In genomic region chr2:132037527-132038178, GRCh38 we compare ENCODE assay signal across 8 cellular contexts.
DNase-seq lines count a peak whose midpoint lies in the region; ATAC-seq and TF ChIP-seq lines count a peak whose summit lies in the region.

No MANE protein-coding gene starts in this region.

- H3K36me3 Mint-ChIP-seq in Caco-2 (ENCODE audit: insufficient read depth, unreplicated experiment) = no peaks in the 10 kb centered on the region
- H3K36me3 Mint-ChIP-seq in endothelial cell (ENCODE audit: low read depth, unreplicated experiment) = no peaks in the 10 kb centered on the region
- H3K36me3 Mint-ChIP-seq in nephron (ENCODE audit: low read depth) = peaks cover 4% of the 10 kb centered on the region

- H3K79me2 ChIP-seq in MM.1S (ENCODE audit: low read length) = no peaks in the 10 kb centered on the region

- no peaks in the 10 kb centered on the region for H3K9me2 ChIP-seq in MM.1S (replicated peaks; ENCODE audit: insufficient read depth, low read length)

- H2AFZ ChIP-seq in MM.1S (ENCODE audit: low read length) = peak overlapping the region; percentile 83

- H3F3A ChIP-seq in MM.1S (ENCODE audit: insufficient read depth, low read length) = no peaks in the 10 kb centered on the region

- no TSS peak for BruUV-seq in Caco-2 (replicated peaks; lab: Mats Ljungman, UMichigan)

- H3K4me1 Mint-ChIP-seq in Caco-2 (ENCODE audit: low read depth, unreplicated experiment) (no peaks in the 10 kb centered on the region), endothelial cell (ENCODE audit: unreplicated experiment) (no peaks in the 10 kb centered on the region), nephron (peaks cover 5% of the 10 kb centered on the region)

- CTCF ChIA-PET in Caco-2 (lab: Charles Lee) = no interaction called here

- H3K36me3 ChIP-seq in Caco-2 (ENCODE audit: control insufficient read depth, insufficient read depth, low read length) (no peaks in the 10 kb centered on the region), MM.1S (replicated peaks; ENCODE audit: insufficient read depth, low read length) (no peaks in the 10 kb centered on the region)

- peak overlapping the region; percentile 51 for H3K4me3 Mint-ChIP-seq in Caco-2 (ENCODE audit: unreplicated experiment)
- H3K4me3 Mint-ChIP-seq in endothelial cell (ENCODE audit: unreplicated experiment) = peak overlapping the region; percentile 70
- peak overlapping the region; percentile 82 to 87 (median 83) for H3K4me3 Mint-ChIP-seq in nephron

- H3K27ac Mint-ChIP-seq in Caco-2 (ENCODE audit: unreplicated experiment) = no peak overlapping the region
- no peak overlapping the region for H3K27ac Mint-ChIP-seq in endothelial cell (ENCODE audit: unreplicated experiment)
- no peak overlapping the region for H3K27ac Mint-ChIP-seq in nephron

- intact Hi-C loops in Caco-2 (cut with micrococcal nuclease; ENCODE audit: unreplicated experiment) = no loop called here

- H3K27me3 Mint-ChIP-seq in Caco-2 (ENCODE audit: insufficient read depth, unreplicated experiment) = peaks cover 9% of the 10 kb centered on the region
- peaks cover 7% of the 10 kb centered on the region for H3K27me3 Mint-ChIP-seq in endothelial cell (ENCODE audit: unreplicated experiment)
- H3K27me3 Mint-ChIP-seq in nephron (ENCODE audit: low read depth) = peaks cover 56% of the 10 kb centered on the region

- H3K27me3 ChIP-seq in Caco-2 (replicated peaks; ENCODE audit: control insufficient read depth, insufficient read depth, low read length) = no peaks in the 10 kb centered on the region
- peaks cover 3% of the 10 kb centered on the region; the same call in 1 of the 2 replicates for H3K27me3 ChIP-seq in MM.1S (replicated peaks; ENCODE audit: insufficient read depth, low read length)

- TF ChIP-seq CTCF in Caco-2 (IDR thresholded peaks at IDR 0.05; ENCODE audit: insufficient read depth in 1 of 2, low read depth in 1 of 2, low read length in 1 of 2, severe bottlenecking in 1 of 2, unreplicated experiment in 1 of 2) (no peak), MM.1S (IDR thresholded peaks at IDR 0.05; ENCODE audit: low read length) (peak; percentile 33), endothelial cell (IDR thresholded peaks at IDR 0.05; ENCODE audit: unreplicated experiment) (no peak), nephron (IDR thresholded peaks at IDR 0.05; ENCODE audit: unreplicated experiment in 3 of 3) (no peak)

- H3K9me3 Mint-ChIP-seq in Caco-2 (ENCODE audit: unreplicated experiment) (no peaks in the 10 kb centered on the region), endothelial cell (ENCODE audit: unreplicated experiment) (no peaks in the 10 kb centered on the region), nephron (peaks cover 2% of the 10 kb centered on the region)

- H3K9ac ChIP-seq in MM.1S (ENCODE audit: low read length) = peak overlapping the region; percentile 70; the same call in 1 of the 2 replicates

- no peaks in the 10 kb centered on the region for H3K4me1 ChIP-seq in Caco-2
- H3K4me1 ChIP-seq in MM.1S (ENCODE audit: low read length) = no peaks in the 10 kb centered on the region

- ATAC-seq in GM18870 (IDR thresholded peaks at IDR 0.05; ENCODE audit: unreplicated experiment) = no peak

- POLR2A ChIA-PET in Caco-2 (lab: Charles Lee) = no interaction called here

- H3K4me3 ChIP-seq in Caco-2 (ENCODE audit: low read depth, low read length) = peak overlapping the region; percentile 21
- H3K4me3 ChIP-seq in MM.1S (ENCODE audit: low read length) = peak overlapping the region; percentile 66

- H4K20me1 ChIP-seq in MM.1S (ENCODE audit: insufficient read depth, low read length) = no peaks in the 10 kb centered on the region

- H3K27ac ChIP-seq in MM.1S (ENCODE audit: low read length) = no peak overlapping the region

- no peak for DNase-seq in Caco-2
- peak; percentile 68 for DNase-seq in MM.1S
- DNase-seq in endothelial cell (ENCODE audit: low spot score) = peak; percentile 52
- no peak for DNase-seq in NK-92 treated with Interleukin-12 subunit alpha and Interleukin-12 subunit beta, amount 100 ng/mL, for 24 hours (lab: John Stamatoyannopoulos, UW)
- DNase-seq in stimulated activated CD4-positive, alpha-beta T cell treated with anti-CD3 and anti-CD28 coated beads, Interleukin-2, amount 100 ng/mL, for 24 hours = no peak
- DNase-seq in NCI-H1436 (lab: John Stamatoyannopoulos, UW) = no peak

- H3K9me3 ChIP-seq in Caco-2 (no peaks in the 10 kb centered on the region), MM.1S (replicated peaks; ENCODE audit: insufficient read depth, low read length) (no peaks in the 10 kb centered on the region)

- H3K4me2 ChIP-seq in MM.1S (ENCODE audit: low read depth, low read length) = peak overlapping the region; percentile 52; the same call in 1 of the 2 replicates

Comparison
In these comparisons a context has a peak if more than half of its experiments do, and no peak if none do; other contexts are left out.
1. DNase-seq: peak in MM.1S (single experiment) and endothelial cell (single experiment); none in Caco-2 (0 of 2), NK-92 treated with Interleukin-12 subunit alpha and Interleukin-12 subunit beta, amount 100 ng/mL, for 24 hours (single experiment), stimulated activated CD4-positive, alpha-beta T cell treated with anti-CD3 and anti-CD28 coated beads, Interleukin-2, amount 100 ng/mL, for 24 hours (0 of 2) and NCI-H1436 (single experiment).
2. Peak in every context shown above with its lines, with median percentiles within 50 percentile points of each other: H3K4me3 Mint-ChIP-seq.